In the genomic region with DNA sequence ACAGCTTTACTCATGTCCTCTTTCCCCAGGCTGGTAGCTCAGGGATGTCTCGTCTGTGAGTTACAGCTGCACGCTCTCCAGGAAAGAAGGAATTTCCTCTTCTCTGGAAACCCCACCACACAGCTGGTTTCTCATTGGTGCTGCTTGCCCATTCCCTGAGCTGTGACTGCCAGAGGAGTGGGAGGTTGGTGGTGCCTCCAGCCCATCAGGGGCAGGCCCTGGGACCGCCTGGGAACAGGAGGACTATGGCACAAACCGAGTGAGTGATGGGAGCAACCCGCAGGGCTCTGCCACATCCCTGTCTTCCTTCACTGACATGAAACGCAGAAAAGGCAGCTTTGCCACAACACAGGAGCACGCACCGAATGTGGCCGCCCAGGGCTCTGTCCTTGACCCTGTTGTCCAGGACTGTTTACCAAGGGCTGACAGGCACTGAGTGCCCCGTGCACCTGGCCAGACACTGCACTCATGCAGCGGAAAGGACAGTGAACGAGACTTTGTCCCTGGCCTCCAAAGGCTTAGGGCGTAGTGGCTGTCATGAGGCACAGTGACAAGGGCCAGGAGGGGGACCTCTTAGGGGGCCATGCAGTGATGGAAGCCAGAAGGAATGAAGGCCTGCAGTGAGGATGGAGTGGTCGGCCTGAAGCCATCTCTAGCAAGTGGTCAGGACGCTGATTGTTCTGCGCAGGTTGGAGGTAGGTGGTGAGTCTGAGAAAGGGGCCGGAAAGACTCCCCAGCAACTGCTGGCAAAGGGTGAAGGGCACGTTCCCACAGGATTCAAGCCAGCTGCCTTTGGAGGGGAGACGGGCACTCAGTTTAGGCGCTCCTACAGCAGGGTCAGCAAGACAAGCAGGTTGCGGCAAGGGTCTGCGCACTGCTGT, we compare ENCODE assay signal across 9 cellular contexts. TPM values are rescaled to one million over a fixed set of nuclear protein-coding genes. Genes with fewer than 3 reads are reported as not detected.
A peak's percentile ranks its signal among the peaks of the same experiment; 100 is the strongest.
DNase-seq lines count a peak whose midpoint lies in the region; ATAC-seq, FAIRE-seq and TF ChIP-seq lines count a peak whose summit lies in the region.
"Had no signal": no experiment of that assay in that cellular context is flagged by ENCODE, and none has a peak within 500 bp of the region (broad histone marks: within the 10 kb centered on the region; RNA-seq: fewer than 3 reads in every experiment).

No MANE protein-coding gene starts in this region.

- peaks cover 0 to 3% (median 0%) of the 10 kb centered on the region in 11 donors for H3K9me3 Mint-ChIP-seq in naive thymus-derived CD4-positive, alpha-beta T cell

- H3K27ac ChIP-seq in naive thymus-derived CD4-positive, alpha-beta T cell (ENCODE audit: low read depth, low read length) = peak overlapping the region; percentile 87

- peak overlapping the region; percentile 61 for H3K4me3 ChIP-seq in BJ (ENCODE audit: low read depth, low read length)
- H3K4me3 ChIP-seq in Jurkat, Clone E6-1 (ENCODE audit: low read length) = peak overlapping the region; percentile 96
- peak overlapping the region; percentile 92 for H3K4me3 ChIP-seq in bronchial epithelial cell (ENCODE audit: low read depth, low read length)
- peak overlapping the region; percentile 99 for H3K4me3 ChIP-seq in naive thymus-derived CD4-positive, alpha-beta T cell (ENCODE audit: low read length)

- peaks cover 24 to 28% of the 10 kb centered on the region in 2 donors for H3K4me1 ChIP-seq in naive thymus-derived CD4-positive, alpha-beta T cell (ENCODE audit: control insufficient read depth in 2 of 2, insufficient read depth in 2 of 2, low read length in 2 of 2)

- POLR2A ChIA-PET in BJ (lab: Charles Lee) = interaction anchor here (0.7 kb wide), 1 partner anchor 33 kb away, joined by 3 read pairs; no protein-coding TSS in a partner anchor
- POLR2A ChIA-PET in naive thymus-derived CD4-positive, alpha-beta T cell (lab: Charles Lee) = interaction anchor here (0.7 to 3.4 kb wide), 8 partner anchors 10 to 213 kb away, joined by 3 to 59 read pairs (median 4); a partner anchor contains a TSS

- ATAC-seq in naive thymus-derived CD4-positive, alpha-beta T cell = no peak
- ATAC-seq in HG03469 (IDR thresholded peaks at IDR 0.05; ENCODE audit: unreplicated experiment) = no peak

- TF ChIP-seq CTCF in BJ (IDR thresholded peaks at IDR 0.05; ENCODE audit: insufficient read depth, low read depth, low read length) (no peak), bronchial epithelial cell (IDR thresholded peaks at IDR 0.05; ENCODE audit: insufficient read depth, low read length, severe bottlenecking) (no peak)

- H3K36me3 Mint-ChIP-seq in naive thymus-derived CD4-positive, alpha-beta T cell = peaks cover 0 to 28% (median 11%) of the 10 kb centered on the region in 5 donors

- H3K27me3 ChIP-seq in BJ (ENCODE audit: control insufficient read depth, insufficient read depth, low read length) (no peaks in the 10 kb centered on the region), bronchial epithelial cell (ENCODE audit: control insufficient read depth, insufficient read depth, low read length) (no peaks in the 10 kb centered on the region)
- H3K27me3 ChIP-seq in naive thymus-derived CD4-positive, alpha-beta T cell (ENCODE audit: control insufficient read depth in 2 of 2, insufficient read depth in 2 of 2, low read length in 2 of 2) = no peaks in the 10 kb centered on the region

- H3K36me3 ChIP-seq in BJ (ENCODE audit: control insufficient read depth, insufficient read depth, low read length) (peaks cover 34% of the 10 kb centered on the region), bronchial epithelial cell (ENCODE audit: control insufficient read depth, insufficient read depth, low read length) (peaks cover 34% of the 10 kb centered on the region)
- peaks cover 13 to 62% (median 19%) of the 10 kb centered on the region in 3 experiments for H3K36me3 ChIP-seq in naive thymus-derived CD4-positive, alpha-beta T cell (ENCODE audit: control insufficient read depth in 2 of 3, insufficient read depth in 3 of 3, low read length in 3 of 3)

- H3K4me3 Mint-ChIP-seq in naive thymus-derived CD4-positive, alpha-beta T cell = peak overlapping the region; percentile 85 to 94 (median 90)

- intact Hi-C loops in naive thymus-derived CD4-positive, alpha-beta T cell (cut with micrococcal nuclease) = loop anchor here in 1 of 2 donors (10.0 kb wide), 1 partner anchor 214 kb away; a partner anchor contains a TSS

- FAIRE-seq in bronchial epithelial cell (lab: Jason Lieb, UNC) = no peak

- no peak for DNase-seq in BJ (ENCODE audit: low read depth)
- no peak for DNase-seq in Jurkat, Clone E6-1 (ENCODE audit: low read depth, low spot score)
- DNase-seq in bronchial epithelial cell (ENCODE audit: low read depth) = no peak
- no peak for DNase-seq in naive thymus-derived CD4-positive, alpha-beta T cell
- DNase-seq in stimulated activated CD4-positive, alpha-beta T cell treated with anti-CD3 and anti-CD28 coated beads, Interleukin-12 subunit alpha, Interleukin-12 subunit beta, amount 100 ng/mL, for 4 hours = no peak
- no peak for DNase-seq in AG08395 (ENCODE audit: low spot score)
- DNase-seq in NCI-H69 (lab: John Stamatoyannopoulos, UW) = no peak
- DNase-seq: NCI-H510A had no signal

- H3K4me1 Mint-ChIP-seq in naive thymus-derived CD4-positive, alpha-beta T cell = peaks cover 10 to 60% (median 39%) of the 10 kb centered on the region in 7 donors

- CTCF ChIA-PET in BJ (lab: Yijun Ruan, JAX) = interaction anchor here (0.8 to 1.7 kb wide), 5 partner anchors 10 to 105 kb away, joined by 3 to 6 read pairs (median 4); no protein-coding TSS in a partner anchor
- CTCF ChIA-PET in naive thymus-derived CD4-positive, alpha-beta T cell (lab: Charles Lee) = interaction anchor here (0.6 to 2.2 kb wide), 2 partner anchors 29 to 110 kb away, joined by 5 to 7 read pairs; no protein-coding TSS in a partner anchor

- H3K27ac Mint-ChIP-seq in naive thymus-derived CD4-positive, alpha-beta T cell = peak overlapping the region; percentile 21 to 91 (median 88)

- H3K9me3 ChIP-seq in naive thymus-derived CD4-positive, alpha-beta T cell (ENCODE audit: control insufficient read depth in 2 of 3, low read length in 3 of 3) = no peaks in the 10 kb centered on the region

- H3K27me3 Mint-ChIP-seq in naive thymus-derived CD4-positive, alpha-beta T cell = no peaks in the 10 kb centered on the region

RNA-seq across cellular contexts. Expression of a gene that starts 1.7 kb away (rescaled TPM):
- polyA plus RNA-seq in BJ (2011; rRNA removed) = 142 and 175 TPM in 2 replicates
- polyA minus RNA-seq in BJ (2011; rRNA and poly(A)+ RNA removed) = 30.9 and 45.4 TPM in 2 replicates
- 105 TPM for polyA plus RNA-seq in Jurkat, Clone E6-1 (2012; ENCODE audit: insufficient read depth, insufficient read length)
- total RNA-seq in bronchial epithelial cell = 119 and 134 TPM in 2 replicates
- 100 to 1,000 TPM; 130 to 403 (median 278) TPM for total RNA-seq in naive thymus-derived CD4-positive, alpha-beta T cell
- 10 to 100 TPM; 16.3 to 38.3 TPM for polyA plus RNA-seq in naive thymus-derived CD4-positive, alpha-beta T cell

RNA-seq across cellular contexts. Expression of a gene that starts 6.3 kb away (rescaled TPM):
- 84.8 and 121 TPM in 2 replicates for polyA plus RNA-seq in BJ (2011; rRNA removed)
- polyA minus RNA-seq in BJ (2011; rRNA and poly(A)+ RNA removed) = 36.3 and 61.3 TPM in 2 replicates
- polyA plus RNA-seq in Jurkat, Clone E6-1 (2012; ENCODE audit: insufficient read depth, insufficient read length) = 231 TPM
- total RNA-seq in bronchial epithelial cell = 46.3 and 50.4 TPM in 2 replicates
- 100 to 1,000 TPM in 4 of 5 experiments, 10 to 100 TPM in 1; 91.2 to 135 (median 122) TPM for total RNA-seq in naive thymus-derived CD4-positive, alpha-beta T cell
- 100 to 1,000 TPM; 221 to 239 TPM for polyA plus RNA-seq in naive thymus-derived CD4-positive, alpha-beta T cell

RNA-seq across cellular contexts. Expression of a gene that starts 20.3 kb away (rescaled TPM):
- 0.31 and 0.43 TPM in 2 replicates for polyA plus RNA-seq in BJ (2011; rRNA removed)
- not detected in 2 replicates for polyA minus RNA-seq in BJ (2011; rRNA and poly(A)+ RNA removed)
- polyA plus RNA-seq in Jurkat, Clone E6-1 (2012; ENCODE audit: insufficient read depth, insufficient read length) = not detected
- total RNA-seq in bronchial epithelial cell = 5.3 and 7.9 TPM in 2 replicates
- not detected for total RNA-seq in naive thymus-derived CD4-positive, alpha-beta T cell
- polyA plus RNA-seq in naive thymus-derived CD4-positive, alpha-beta T cell = not detected

RNA-seq across cellular contexts. Expression of a gene that starts 25.8 kb away (rescaled TPM):
- polyA plus RNA-seq in BJ (2011; rRNA removed) = 73.2 and 97.8 TPM in 2 replicates
- 12.7 and 14.4 TPM in 2 replicates for polyA minus RNA-seq in BJ (2011; rRNA and poly(A)+ RNA removed)
- polyA plus RNA-seq in Jurkat, Clone E6-1 (2012; ENCODE audit: insufficient read depth, insufficient read length) = 144 TPM
- 93.5 and 128 TPM in 2 replicates for total RNA-seq in bronchial epithelial cell
- total RNA-seq in naive thymus-derived CD4-positive, alpha-beta T cell = 100 to 1,000 TPM in 1 of 5 experiments, 10 to 100 TPM in 4; 53.8 to 107 (median 64.5) TPM
- polyA plus RNA-seq in naive thymus-derived CD4-positive, alpha-beta T cell = 100 to 1,000 TPM; 135 to 160 TPM

RNA-seq across cellular contexts. Expression of a gene that starts 34.7 kb away (rescaled TPM):
- 1.7 and 2.0 TPM in 2 replicates for polyA plus RNA-seq in BJ (2011; rRNA removed)
- polyA minus RNA-seq in BJ (2011; rRNA and poly(A)+ RNA removed) = 0.43 and 0.87 TPM in 2 replicates
- 1.1 TPM for polyA plus RNA-seq in Jurkat, Clone E6-1 (2012; ENCODE audit: insufficient read depth, insufficient read length)
- total RNA-seq in bronchial epithelial cell = 5.0 and 7.9 TPM in 2 replicates
- 1 to 10 TPM in 1 of 5 experiments, under 1 TPM in 1, not detected in 3; 0.15 to 1.2 TPM for total RNA-seq in naive thymus-derived CD4-positive, alpha-beta T cell
- polyA plus RNA-seq in naive thymus-derived CD4-positive, alpha-beta T cell = not detected
